ENCODE assay signal across 8 cellular contexts in genomic region chr10:45592926-45593325, GRCh38.
DNase-seq lines count a peak whose midpoint lies in the region; ATAC-seq and TF ChIP-seq lines count a peak whose summit lies in the region.

No MANE protein-coding gene starts in this region.

- H2BK120ac ChIP-seq in IMR-90 (ENCODE audit: low read depth, low read length), result no peak overlapping the region

- DNase-seq in Ammon's horn (ENCODE audit: low spot score), result peak; percentile 10
- no peak for DNase-seq in IMR-90
- DNase-seq in activated T-helper 2 cell treated with anti-CD3 and anti-CD28 coated beads, Interferon-gamma antibody, Interleukin-2, Interleukin-4, amounts not matched to agents 10 μg/mL and 5 μg/mL and 100 μg/mL, durations not matched to agents 14 hours and 24 hours and 36 hours (ENCODE audit: low spot score), result no peak
- DNase-seq in NCI-H82 (lab: John Stamatoyannopoulos, UW), result no peak
- no peak for DNase-seq in COR-L47 (lab: John Stamatoyannopoulos, UW)
- DNase-seq in T-helper 9 cell, result no peak

- H3K9ac ChIP-seq in IMR-90 (ENCODE audit: low read depth, low read length), result no peak overlapping the region

- no peak overlapping the region for H3K27ac ChIP-seq in IMR-90 (ENCODE audit: insufficient read depth, low read length)
- no peak overlapping the region for H3K27ac ChIP-seq in mesodermal cell (ENCODE audit: low read depth, low read length, severe bottlenecking)

- TF ChIP-seq CTCF in IMR-90 (conservative IDR thresholded peaks at IDR 0.05; ENCODE audit: low read depth, low read length), result no peak

- H3K4ac ChIP-seq in IMR-90 (ENCODE audit: low read depth, low read length), result no peak overlapping the region

- in situ Hi-C loops in IMR-90 (cut with MboI; ENCODE audit: low sequenced_read_pairs), result no loop called here

- no peak overlapping the region for H4K91ac ChIP-seq in IMR-90 (ENCODE audit: insufficient read depth, low read depth, low read length)

- peaks cover 8 to 15% of the 10 kb centered on the region in 2 experiments for H3K79me1 ChIP-seq in IMR-90 (ENCODE audit: low read depth in 1 of 2, low read length in 2 of 2)

- peaks cover 7% of the 10 kb centered on the region for H3K9me3 Mint-ChIP-seq in activated T-helper 2 cell treated with anti-CD3 and anti-CD28 coated beads, Interferon-gamma antibody, Interleukin-2, Interleukin-4, amounts not matched to agents 10 μg/mL and 5 μg/mL and 100 μg/mL, durations not matched to agents 14 hours and 24 hours and 36 hours

- H3K36me3 ChIP-seq in IMR-90 (ENCODE audit: control insufficient read depth, insufficient read depth, low read length), result no peaks in the 10 kb centered on the region
- no peaks in the 10 kb centered on the region for H3K36me3 ChIP-seq in mesodermal cell (ENCODE audit: control insufficient read depth, insufficient read depth, low read length)

- H3K14ac ChIP-seq in IMR-90 (replicated peaks; ENCODE audit: low read depth, low read length), result no peak overlapping the region

- TF ChIP-seq RAD21 in IMR-90 (IDR thresholded peaks at IDR 0.05; ENCODE audit: low read length), result no peak

- H2AK5ac ChIP-seq in IMR-90 (ENCODE audit: low read depth, low read length), result no peak overlapping the region

- H2BK20ac ChIP-seq in IMR-90 (ENCODE audit: low read depth, low read length), result no peak overlapping the region

- no peak overlapping the region for H3K27ac Mint-ChIP-seq in activated T-helper 2 cell treated with anti-CD3 and anti-CD28 coated beads, Interferon-gamma antibody, Interleukin-2, Interleukin-4, amounts not matched to agents 10 μg/mL and 5 μg/mL and 100 μg/mL, durations not matched to agents 14 hours and 24 hours and 36 hours

- peak overlapping the region; percentile 95; the same call in 1 of the 2 replicates for H3K4me2 ChIP-seq in IMR-90 (ENCODE audit: low read depth, low read length)

- peaks cover 5% of the 10 kb centered on the region for H3K27me3 Mint-ChIP-seq in activated T-helper 2 cell treated with anti-CD3 and anti-CD28 coated beads, Interferon-gamma antibody, Interleukin-2, Interleukin-4, amounts not matched to agents 10 μg/mL and 5 μg/mL and 100 μg/mL, durations not matched to agents 14 hours and 24 hours and 36 hours (ENCODE audit: low read depth)

- no peak overlapping the region for H4K5ac ChIP-seq in IMR-90 (ENCODE audit: low read depth, low read length)

- H3K4me3 ChIP-seq in IMR-90 (ENCODE audit: insufficient read depth, low read depth, low read length), result no peak overlapping the region
- H3K4me3 ChIP-seq in mesodermal cell (ENCODE audit: extremely low read depth, insufficient read depth, low read length, poor library complexity, severe bottlenecking), result peak overlapping the region; percentile 67

- POLR2A ChIA-PET in IMR-90 (lab: Charles Lee; ENCODE audit: unreplicated experiment), result no interaction called here

- CTCF ChIA-PET in IMR-90 (lab: Yijun Ruan, JAX), result no interaction called here

- dilution Hi-C loops in IMR-90 (cut with HindIII; ENCODE audit: low sequenced_read_pairs, unreplicated experiment), result no loop called here

- H3K36me3 Mint-ChIP-seq in activated T-helper 2 cell treated with anti-CD3 and anti-CD28 coated beads, Interferon-gamma antibody, Interleukin-2, Interleukin-4, amounts not matched to agents 10 μg/mL and 5 μg/mL and 100 μg/mL, durations not matched to agents 14 hours and 24 hours and 36 hours (ENCODE audit: low read depth), result peaks cover 17% of the 10 kb centered on the region

- H2BK15ac ChIP-seq in IMR-90 (ENCODE audit: low read depth, low read length), result no peak overlapping the region

- H2AK9ac ChIP-seq in IMR-90 (replicated peaks; ENCODE audit: low read depth, low read length, poor library complexity), result no peak overlapping the region

- H3K56ac ChIP-seq in IMR-90 (ENCODE audit: extremely low read depth, insufficient read depth, low read length), result no peak overlapping the region

- H3K27me3 ChIP-seq in IMR-90 (ENCODE audit: control insufficient read depth, insufficient read depth, low read length), result 0 out of 2 replicates have a peak, but pooled peaks cover 3% of the 10 kb centered on the region

- no peaks in the 10 kb centered on the region for H3K9me3 ChIP-seq in IMR-90 (ENCODE audit: control insufficient read depth, insufficient read depth, low read length)
- no peaks in the 10 kb centered on the region for H3K9me3 ChIP-seq in mesodermal cell (ENCODE audit: control insufficient read depth, low read length)

- H2BK5ac ChIP-seq in IMR-90 (ENCODE audit: low read depth, low read length, poor library complexity, severe bottlenecking), result no peak overlapping the region

- ATAC-seq in IMR-90 (ENCODE audit: low read depth), result no peak
- no peak for ATAC-seq in HG03469 (IDR thresholded peaks at IDR 0.05; ENCODE audit: unreplicated experiment)

- peak overlapping the region; percentile 85 for H3K4me3 Mint-ChIP-seq in activated T-helper 2 cell treated with anti-CD3 and anti-CD28 coated beads, Interferon-gamma antibody, Interleukin-2, Interleukin-4, amounts not matched to agents 10 μg/mL and 5 μg/mL and 100 μg/mL, durations not matched to agents 14 hours and 24 hours and 36 hours (ENCODE audit: low read depth)

- no peak for TF ChIP-seq POLR2A in IMR-90 (IDR thresholded peaks at IDR 0.05; ENCODE audit: low read depth, low read length)

- no peak overlapping the region for H4K8ac ChIP-seq in IMR-90 (ENCODE audit: low read depth in 2 of 2, low read length in 2 of 2)

- H3K9me1 ChIP-seq in IMR-90 (ENCODE audit: insufficient read depth, low read length), result no peaks in the 10 kb centered on the region

- H4K20me1 ChIP-seq in IMR-90 (ENCODE audit: insufficient read depth, low read length), result no peaks in the 10 kb centered on the region

- BruUV-seq in IMR-90 (replicated peaks; lab: Mats Ljungman, UMichigan), result no TSS peak

- peaks cover 2% of the 10 kb centered on the region; the same call in 1 of the 2 replicates for H3K4me1 ChIP-seq in IMR-90 (ENCODE audit: control insufficient read depth, insufficient read depth, low read length)
- no peaks in the 10 kb centered on the region for H3K4me1 ChIP-seq in mesodermal cell (ENCODE audit: control insufficient read depth, insufficient read depth, low read length, poor library complexity, severe bottlenecking)

- no peak overlapping the region for H3K18ac ChIP-seq in IMR-90 (ENCODE audit: low read depth, low read length)

- intact Hi-C loops in IMR-90 (cut with micrococcal nuclease), result no loop called here
- intact Hi-C loops in activated T-helper 2 cell treated with anti-CD3 and anti-CD28 coated beads, Interferon-gamma antibody, Interleukin-2, Interleukin-4, amounts not matched to agents 10 μg/mL and 5 μg/mL and 100 μg/mL, durations not matched to agents 14 hours and 24 hours and 36 hours (cut with micrococcal nuclease), result loop anchor here (5.0 kb wide), 2 partner anchors 79 to 434 kb away; partner anchors contain the start of gene ZFAND4

- no peak overlapping the region for H2AFZ ChIP-seq in IMR-90 (replicated peaks; ENCODE audit: low read length, poor library complexity)

- peaks cover 24% of the 10 kb centered on the region for H3K4me1 Mint-ChIP-seq in activated T-helper 2 cell treated with anti-CD3 and anti-CD28 coated beads, Interferon-gamma antibody, Interleukin-2, Interleukin-4, amounts not matched to agents 10 μg/mL and 5 μg/mL and 100 μg/mL, durations not matched to agents 14 hours and 24 hours and 36 hours (ENCODE audit: low read depth)

- H3K23ac ChIP-seq in IMR-90 (ENCODE audit: low read depth, low read length), result no peak overlapping the region

TF ChIP-seq in IMR-90, 13 proteins besides CTCF, POLR2A, EP300 and RAD21:
- TF ChIP-seq RFX5 (IDR thresholded peaks at IDR 0.05; ENCODE audit: low read depth, low read length) (no peak), SMC3 (IDR thresholded peaks at IDR 0.05; ENCODE audit: low read depth, low read length) (no peak), NFE2L2 (IDR thresholded peaks at IDR 0.05; ENCODE audit: low read depth, low read length) (no peak), ELK1 (IDR thresholded peaks at IDR 0.05; ENCODE audit: borderline replicate concordance, low read depth, low read length) (no peak), MAZ (IDR thresholded peaks at IDR 0.05; ENCODE audit: borderline replicate concordance, low read depth, low read length) (no peak), CEBPB (IDR thresholded peaks at IDR 0.05; ENCODE audit: low read depth, low read length) (no peak), CHD1 (IDR thresholded peaks at IDR 0.05; ENCODE audit: low read depth, low read length) (no peak)
